ENCODE assay signal across 18 cellular contexts in genomic region chr2:144165599-144166250, GRCh38.
DNase-seq lines count a peak whose midpoint lies in the region; FAIRE-seq and TF ChIP-seq lines count a peak whose summit lies in the region.
"Had no signal": no experiment of that assay in that cellular context is flagged by ENCODE, and none has a peak within 500 bp of the region (broad histone marks: within the 10 kb centered on the region; RNA-seq: fewer than 3 reads in every experiment).

No MANE protein-coding gene starts in this region.

- H3K27ac ChIP-seq in RWPE1, result no peak overlapping the region
- H3K27ac ChIP-seq: C4-2B, GM23248 had no signal

- no peak for FAIRE-seq in bronchial epithelial cell (lab: Jason Lieb, UNC)
- FAIRE-seq: A204.1, D721Med, GM19239 had no signal

- no peak for TF ChIP-seq CTCF in HFFc6 (IDR thresholded peaks at IDR 0.05)
- TF ChIP-seq CTCF in RWPE1 (conservative IDR thresholded peaks at IDR 0.05; ENCODE audit: low read depth), result no peak
- TF ChIP-seq CTCF in bronchial epithelial cell (IDR thresholded peaks at IDR 0.05; ENCODE audit: insufficient read depth, low read length, severe bottlenecking), result no peak

- H3K27ac Mint-ChIP-seq in HFFc6, result no peak overlapping the region
- H3K27ac Mint-ChIP-seq: CD4-positive, alpha-beta T cell had no signal

- no peaks in the 10 kb centered on the region for H3K36me3 ChIP-seq in bronchial epithelial cell (ENCODE audit: control insufficient read depth, insufficient read depth, low read length)
- H3K36me3 ChIP-seq: BE2C, HAP-1 had no signal

- H3K9me3 Mint-ChIP-seq in HFFc6, result no peaks in the 10 kb centered on the region
- H3K9me3 Mint-ChIP-seq: CD4-positive, alpha-beta T cell had no signal

- H3K27me3 Mint-ChIP-seq in HFFc6 (ENCODE audit: insufficient read depth), result no peaks in the 10 kb centered on the region
- H3K27me3 Mint-ChIP-seq: CD4-positive, alpha-beta T cell had no signal

- H3K27me3 ChIP-seq in bronchial epithelial cell (ENCODE audit: control insufficient read depth, insufficient read depth, low read length), result no peaks in the 10 kb centered on the region
- H3K27me3 ChIP-seq: BE2C had no signal

- CTCF ChIA-PET in RWPE1 (lab: Yijun Ruan, JAX), result no interaction called here

- H3K4me1 Mint-ChIP-seq in HFFc6 (ENCODE audit: low read depth), result no peaks in the 10 kb centered on the region

- H3K4me3 Mint-ChIP-seq in HFFc6, result no peak overlapping the region
- H3K4me3 Mint-ChIP-seq: CD4-positive, alpha-beta T cell had no signal

- H3K36me3 Mint-ChIP-seq in HFFc6 (ENCODE audit: low read depth), result no peaks in the 10 kb centered on the region

- POLR2A ChIA-PET in RWPE1 (lab: Yijun Ruan, JAX; ENCODE audit: low non-redundant PET), result no interaction called here

- no peak overlapping the region for H3K4me3 ChIP-seq in bronchial epithelial cell (ENCODE audit: low read depth, low read length)
- H3K4me3 ChIP-seq: GM23248, HAP-1 had no signal

- DNase-seq in HFFc6 (peak; percentile 24), RWPE1 (ENCODE audit: low spot score) (peak; percentile 3), bronchial epithelial cell (ENCODE audit: low read depth) (peak; percentile 17), OCI-M1 (lab: John Stamatoyannopoulos, UW) (no peak), NCI-H2029 (lab: John Stamatoyannopoulos, UW) (no peak), GM19238 (ENCODE audit: insufficient read length, low spot score) (no peak), epidermal melanocyte (ENCODE audit: insufficient read length, low spot score) (no peak)
- DNase-seq: ACHN; BE2C; Caco-2; CD4-positive, alpha-beta T cell; GF-D8; GM23248 had no signal

Comparison
In these comparisons a context has a peak if more than half of its experiments do, and no peak if none do; other contexts are left out.
1. DNase-seq: peak in HFFc6 (single experiment), RWPE1 (single experiment) and bronchial epithelial cell (single experiment); none in OCI-M1 (single experiment), NCI-H2029 (single experiment), GM19238 (single experiment) and epidermal melanocyte (single experiment).